Comparison of ENCODE assay signal across 1 cellular context in the genomic region with DNA sequence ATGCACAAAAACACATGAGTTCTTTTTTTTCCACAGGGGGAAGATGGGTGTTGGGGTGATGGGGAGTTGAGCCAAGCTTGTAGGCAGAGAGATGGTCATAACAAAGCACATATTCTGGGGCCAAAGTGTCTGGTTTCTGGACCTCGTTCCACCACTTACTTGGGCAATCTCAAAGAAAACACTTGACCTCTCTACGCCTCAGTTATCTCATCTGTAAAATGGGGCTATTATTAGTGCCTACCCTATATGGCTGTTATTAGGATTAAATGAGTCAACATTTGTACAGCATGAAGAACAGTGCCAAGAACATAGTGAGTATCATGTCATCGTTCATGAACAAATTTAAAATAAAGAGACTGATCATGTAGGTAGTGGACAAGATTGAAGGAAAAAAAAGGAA.
TF ChIP-seq lines count a peak whose summit lies in the region.

No MANE protein-coding gene starts in this region.

TF ChIP-seq in K562, 482 proteins besides CTCF, POLR2A, EP300 and RAD21:
- TF ChIP-seq TRIM24 (IDR thresholded peaks at IDR 0.05) (no peak), GATAD2A (IDR thresholded peaks at IDR 0.05) (no peak), RCOR1 (IDR thresholded peaks at IDR 0.05; ENCODE audit: borderline replicate concordance in 1 of 2, low read depth in 2 of 2, low read length in 2 of 2) (0 out of 4 replicates have a peak, but pooled peaks of 1 of the 2 experiments have one; percentile 23), TAF1 (IDR thresholded peaks at IDR 0.05; ENCODE audit: control insufficient read depth, extremely low read depth, insufficient read depth, low read length, severe bottlenecking) (no peak), MIER1 (IDR thresholded peaks at IDR 0.05; ENCODE audit: low read depth) (no peak), RBM25 (IDR thresholded peaks at IDR 0.05; ENCODE audit: low read depth, low read length, severe bottlenecking) (peak; percentile 85), ZC3H11A (IDR thresholded peaks at IDR 0.05; ENCODE audit: low read depth, low read length) (no peak), GATAD2B (IDR thresholded peaks at IDR 0.05; ENCODE audit: borderline replicate concordance) (no peak), BCOR (IDR thresholded peaks at IDR 0.05) (peak; percentile 68), ATF1 (CRISPR knock-in tag; IDR thresholded peaks at IDR 0.05) (no peak), ATF1 (tag; IDR thresholded peaks at IDR 0.05) (no peak), ADNP (tag; IDR thresholded peaks at IDR 0.05) (peak; percentile 88), KDM1A (IDR thresholded peaks at IDR 0.05) (peak; percentile 28 to 61; a peak in 2 of 4 replicates), C11orf30 (IDR thresholded peaks at IDR 0.05; ENCODE audit: low read depth) (no peak), ESRRA (IDR thresholded peaks at IDR 0.05; ENCODE audit: borderline replicate concordance, low read depth) (peak; percentile 31; the same call in 1 of the 2 replicates), CBFB (CRISPR knock-in tag; IDR thresholded peaks at IDR 0.05) (no peak)
- TF ChIP-seq, protein P1, sequence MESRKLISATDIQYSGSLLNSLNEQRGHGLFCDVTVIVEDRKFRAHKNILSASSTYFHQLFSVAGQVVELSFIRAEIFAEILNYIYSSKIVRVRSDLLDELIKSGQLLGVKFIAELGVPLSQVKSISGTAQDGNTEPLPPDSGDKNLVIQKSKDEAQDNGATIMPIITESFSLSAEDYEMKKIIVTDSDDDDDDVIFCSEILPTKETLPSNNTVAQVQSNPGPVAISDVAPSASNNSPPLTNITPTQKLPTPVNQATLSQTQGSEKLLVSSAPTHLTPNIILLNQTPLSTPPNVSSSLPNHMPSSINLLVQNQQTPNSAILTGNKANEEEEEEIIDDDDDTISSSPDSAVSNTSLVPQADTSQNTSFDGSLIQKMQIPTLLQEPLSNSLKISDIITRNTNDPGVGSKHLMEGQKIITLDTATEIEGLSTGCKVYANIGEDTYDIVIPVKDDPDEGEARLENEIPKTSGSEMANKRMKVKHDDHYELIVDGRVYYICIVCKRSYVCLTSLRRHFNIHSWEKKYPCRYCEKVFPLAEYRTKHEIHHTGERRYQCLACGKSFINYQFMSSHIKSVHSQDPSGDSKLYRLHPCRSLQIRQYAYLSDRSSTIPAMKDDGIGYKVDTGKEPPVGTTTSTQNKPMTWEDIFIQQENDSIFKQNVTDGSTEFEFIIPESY (CRISPR knock-in tag; IDR thresholded peaks at IDR 0.05), result no peak
- TF ChIP-seq, protein P2, sequence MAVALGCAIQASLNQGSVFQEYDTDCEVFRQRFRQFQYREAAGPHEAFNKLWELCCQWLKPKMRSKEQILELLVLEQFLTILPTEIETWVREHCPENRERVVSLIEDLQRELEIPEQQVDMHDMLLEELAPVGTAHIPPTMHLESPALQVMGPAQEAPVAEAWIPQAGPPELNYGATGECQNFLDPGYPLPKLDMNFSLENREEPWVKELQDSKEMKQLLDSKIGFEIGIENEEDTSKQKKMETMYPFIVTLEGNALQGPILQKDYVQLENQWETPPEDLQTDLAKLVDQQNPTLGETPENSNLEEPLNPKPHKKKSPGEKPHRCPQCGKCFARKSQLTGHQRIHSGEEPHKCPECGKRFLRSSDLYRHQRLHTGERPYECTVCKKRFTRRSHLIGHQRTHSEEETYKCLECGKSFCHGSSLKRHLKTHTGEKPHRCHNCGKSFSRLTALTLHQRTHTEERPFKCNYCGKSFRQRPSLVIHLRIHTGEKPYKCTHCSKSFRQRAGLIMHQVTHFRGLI (CRISPR knock-in tag; IDR thresholded peaks at IDR 0.05), result no peak
- TF ChIP-seq, protein P3, sequence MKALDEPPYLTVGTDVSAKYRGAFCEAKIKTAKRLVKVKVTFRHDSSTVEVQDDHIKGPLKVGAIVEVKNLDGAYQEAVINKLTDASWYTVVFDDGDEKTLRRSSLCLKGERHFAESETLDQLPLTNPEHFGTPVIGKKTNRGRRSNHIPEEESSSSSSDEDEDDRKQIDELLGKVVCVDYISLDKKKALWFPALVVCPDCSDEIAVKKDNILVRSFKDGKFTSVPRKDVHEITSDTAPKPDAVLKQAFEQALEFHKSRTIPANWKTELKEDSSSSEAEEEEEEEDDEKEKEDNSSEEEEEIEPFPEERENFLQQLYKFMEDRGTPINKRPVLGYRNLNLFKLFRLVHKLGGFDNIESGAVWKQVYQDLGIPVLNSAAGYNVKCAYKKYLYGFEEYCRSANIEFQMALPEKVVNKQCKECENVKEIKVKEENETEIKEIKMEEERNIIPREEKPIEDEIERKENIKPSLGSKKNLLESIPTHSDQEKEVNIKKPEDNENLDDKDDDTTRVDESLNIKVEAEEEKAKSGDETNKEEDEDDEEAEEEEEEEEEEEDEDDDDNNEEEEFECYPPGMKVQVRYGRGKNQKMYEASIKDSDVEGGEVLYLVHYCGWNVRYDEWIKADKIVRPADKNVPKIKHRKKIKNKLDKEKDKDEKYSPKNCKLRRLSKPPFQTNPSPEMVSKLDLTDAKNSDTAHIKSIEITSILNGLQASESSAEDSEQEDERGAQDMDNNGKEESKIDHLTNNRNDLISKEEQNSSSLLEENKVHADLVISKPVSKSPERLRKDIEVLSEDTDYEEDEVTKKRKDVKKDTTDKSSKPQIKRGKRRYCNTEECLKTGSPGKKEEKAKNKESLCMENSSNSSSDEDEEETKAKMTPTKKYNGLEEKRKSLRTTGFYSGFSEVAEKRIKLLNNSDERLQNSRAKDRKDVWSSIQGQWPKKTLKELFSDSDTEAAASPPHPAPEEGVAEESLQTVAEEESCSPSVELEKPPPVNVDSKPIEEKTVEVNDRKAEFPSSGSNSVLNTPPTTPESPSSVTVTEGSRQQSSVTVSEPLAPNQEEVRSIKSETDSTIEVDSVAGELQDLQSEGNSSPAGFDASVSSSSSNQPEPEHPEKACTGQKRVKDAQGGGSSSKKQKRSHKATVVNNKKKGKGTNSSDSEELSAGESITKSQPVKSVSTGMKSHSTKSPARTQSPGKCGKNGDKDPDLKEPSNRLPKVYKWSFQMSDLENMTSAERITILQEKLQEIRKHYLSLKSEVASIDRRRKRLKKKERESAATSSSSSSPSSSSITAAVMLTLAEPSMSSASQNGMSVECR (CRISPR knock-in tag; IDR thresholded peaks at IDR 0.05), result no peak
- TF ChIP-seq, protein P4, sequence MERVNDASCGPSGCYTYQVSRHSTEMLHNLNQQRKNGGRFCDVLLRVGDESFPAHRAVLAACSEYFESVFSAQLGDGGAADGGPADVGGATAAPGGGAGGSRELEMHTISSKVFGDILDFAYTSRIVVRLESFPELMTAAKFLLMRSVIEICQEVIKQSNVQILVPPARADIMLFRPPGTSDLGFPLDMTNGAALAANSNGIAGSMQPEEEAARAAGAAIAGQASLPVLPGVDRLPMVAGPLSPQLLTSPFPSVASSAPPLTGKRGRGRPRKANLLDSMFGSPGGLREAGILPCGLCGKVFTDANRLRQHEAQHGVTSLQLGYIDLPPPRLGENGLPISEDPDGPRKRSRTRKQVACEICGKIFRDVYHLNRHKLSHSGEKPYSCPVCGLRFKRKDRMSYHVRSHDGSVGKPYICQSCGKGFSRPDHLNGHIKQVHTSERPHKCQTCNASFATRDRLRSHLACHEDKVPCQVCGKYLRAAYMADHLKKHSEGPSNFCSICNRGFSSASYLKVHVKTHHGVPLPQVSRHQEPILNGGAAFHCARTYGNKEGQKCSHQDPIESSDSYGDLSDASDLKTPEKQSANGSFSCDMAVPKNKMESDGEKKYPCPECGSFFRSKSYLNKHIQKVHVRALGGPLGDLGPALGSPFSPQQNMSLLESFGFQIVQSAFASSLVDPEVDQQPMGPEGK (CRISPR knock-in tag; IDR thresholded peaks at IDR 0.05; ENCODE audit: borderline replicate concordance), result no peak
- TF ChIP-seq, protein P5, sequence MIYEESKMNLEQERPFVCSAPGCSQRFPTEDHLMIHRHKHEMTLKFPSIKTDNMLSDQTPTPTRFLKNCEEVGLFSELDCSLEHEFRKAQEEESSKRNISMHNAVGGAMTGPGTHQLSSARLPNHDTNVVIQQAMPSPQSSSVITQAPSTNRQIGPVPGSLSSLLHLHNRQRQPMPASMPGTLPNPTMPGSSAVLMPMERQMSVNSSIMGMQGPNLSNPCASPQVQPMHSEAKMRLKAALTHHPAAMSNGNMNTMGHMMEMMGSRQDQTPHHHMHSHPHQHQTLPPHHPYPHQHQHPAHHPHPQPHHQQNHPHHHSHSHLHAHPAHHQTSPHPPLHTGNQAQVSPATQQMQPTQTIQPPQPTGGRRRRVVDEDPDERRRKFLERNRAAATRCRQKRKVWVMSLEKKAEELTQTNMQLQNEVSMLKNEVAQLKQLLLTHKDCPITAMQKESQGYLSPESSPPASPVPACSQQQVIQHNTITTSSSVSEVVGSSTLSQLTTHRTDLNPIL (CRISPR knock-in tag; IDR thresholded peaks at IDR 0.05), result no peak
- TF ChIP-seq, protein P6, sequence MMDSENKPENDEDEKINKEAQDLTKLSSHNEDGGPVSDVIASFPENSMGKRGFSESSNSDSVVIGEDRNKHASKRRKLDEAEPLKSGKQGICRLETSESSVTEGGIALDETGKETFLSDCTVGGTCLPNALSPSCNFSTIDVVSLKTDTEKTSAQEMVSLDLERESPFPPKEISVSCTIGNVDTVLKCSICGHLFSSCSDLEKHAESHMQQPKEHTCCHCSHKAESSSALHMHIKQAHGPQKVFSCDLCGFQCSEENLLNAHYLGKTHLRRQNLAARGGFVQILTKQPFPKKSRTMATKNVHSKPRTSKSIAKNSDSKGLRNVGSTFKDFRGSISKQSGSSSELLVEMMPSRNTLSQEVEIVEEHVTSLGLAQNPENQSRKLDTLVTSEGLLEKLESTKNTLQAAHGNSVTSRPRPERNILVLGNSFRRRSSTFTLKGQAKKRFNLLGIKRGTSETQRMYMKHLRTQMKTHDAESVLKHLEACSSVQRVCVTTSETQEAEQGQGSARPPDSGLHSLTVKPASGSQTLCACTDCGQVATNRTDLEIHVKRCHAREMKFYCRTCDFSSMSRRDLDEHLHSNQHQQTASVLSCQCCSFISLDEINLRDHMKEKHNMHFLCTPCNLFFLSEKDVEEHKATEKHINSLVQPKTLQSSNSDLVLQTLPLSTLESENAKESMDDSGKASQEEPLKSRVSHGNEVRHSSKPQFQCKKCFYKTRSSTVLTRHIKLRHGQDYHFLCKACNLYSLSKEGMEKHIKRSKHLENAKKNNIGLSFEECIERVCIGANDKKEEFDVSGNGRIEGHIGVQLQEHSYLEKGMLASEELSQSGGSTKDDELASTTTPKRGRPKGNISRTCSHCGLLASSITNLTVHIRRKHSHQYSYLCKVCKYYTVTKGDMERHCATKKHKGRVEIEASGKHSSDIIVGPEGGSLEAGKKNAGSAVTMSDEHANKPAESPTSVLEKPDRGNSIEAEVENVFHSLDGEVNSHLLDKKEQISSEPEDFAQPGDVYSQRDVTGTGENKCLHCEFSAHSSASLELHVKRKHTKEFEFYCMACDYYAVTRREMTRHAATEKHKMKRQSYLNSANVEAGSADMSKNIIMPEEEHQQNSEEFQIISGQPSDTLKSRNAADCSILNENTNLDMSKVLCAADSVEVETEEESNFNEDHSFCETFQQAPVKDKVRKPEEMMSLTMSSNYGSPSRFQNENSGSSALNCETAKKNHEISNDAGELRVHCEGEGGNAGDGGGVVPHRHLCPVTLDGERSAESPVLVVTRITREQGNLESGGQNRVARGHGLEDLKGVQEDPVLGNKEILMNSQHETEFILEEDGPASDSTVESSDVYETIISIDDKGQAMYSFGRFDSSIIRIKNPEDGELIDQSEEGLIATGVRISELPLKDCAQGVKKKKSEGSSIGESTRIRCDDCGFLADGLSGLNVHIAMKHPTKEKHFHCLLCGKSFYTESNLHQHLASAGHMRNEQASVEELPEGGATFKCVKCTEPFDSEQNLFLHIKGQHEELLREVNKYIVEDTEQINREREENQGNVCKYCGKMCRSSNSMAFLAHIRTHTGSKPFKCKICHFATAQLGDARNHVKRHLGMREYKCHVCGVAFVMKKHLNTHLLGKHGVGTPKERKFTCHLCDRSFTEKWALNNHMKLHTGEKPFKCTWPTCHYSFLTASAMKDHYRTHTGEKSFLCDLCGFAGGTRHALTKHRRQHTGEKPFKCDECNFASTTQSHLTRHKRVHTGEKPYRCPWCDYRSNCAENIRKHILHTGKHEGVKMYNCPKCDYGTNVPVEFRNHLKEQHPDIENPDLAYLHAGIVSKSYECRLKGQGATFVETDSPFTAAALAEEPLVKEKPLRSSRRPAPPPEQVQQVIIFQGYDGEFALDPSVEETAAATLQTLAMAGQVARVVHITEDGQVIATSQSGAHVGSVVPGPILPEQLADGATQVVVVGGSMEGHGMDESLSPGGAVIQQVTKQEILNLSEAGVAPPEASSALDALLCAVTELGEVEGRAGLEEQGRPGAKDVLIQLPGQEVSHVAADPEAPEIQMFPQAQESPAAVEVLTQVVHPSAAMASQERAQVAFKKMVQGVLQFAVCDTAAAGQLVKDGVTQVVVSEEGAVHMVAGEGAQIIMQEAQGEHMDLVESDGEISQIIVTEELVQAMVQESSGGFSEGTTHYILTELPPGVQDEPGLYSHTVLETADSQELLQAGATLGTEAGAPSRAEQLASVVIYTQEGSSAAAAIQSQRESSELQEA (IDR thresholded peaks at IDR 0.05; ENCODE audit: low read depth), result no peak
